1 cellular context compared by ENCODE assay signal in the genomic region with DNA sequence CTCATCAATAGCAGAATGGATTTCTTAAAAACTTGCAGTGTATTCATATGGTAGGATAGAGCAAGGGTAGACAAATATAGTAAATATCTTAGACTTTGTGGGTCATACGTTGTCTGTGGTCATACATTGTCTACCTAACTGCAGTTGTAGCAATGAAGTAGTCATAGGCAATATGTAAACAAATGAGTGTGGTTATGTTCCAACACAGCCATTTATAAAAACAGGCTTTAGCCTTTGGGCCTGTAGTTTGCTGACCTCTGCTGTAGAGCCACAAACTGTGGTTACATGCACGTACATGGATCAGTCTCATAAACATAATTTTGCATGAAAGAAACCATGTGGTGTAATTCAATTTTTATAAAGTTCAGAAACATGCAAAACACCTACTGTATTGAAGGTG.
TF ChIP-seq lines count a peak whose summit lies in the region.

No MANE protein-coding gene starts in this region.

TF ChIP-seq in GM23338, 12 proteins besides CTCF, POLR2A, EP300 and RAD21 (continued from another document):
- TF ChIP-seq, protein P1, sequence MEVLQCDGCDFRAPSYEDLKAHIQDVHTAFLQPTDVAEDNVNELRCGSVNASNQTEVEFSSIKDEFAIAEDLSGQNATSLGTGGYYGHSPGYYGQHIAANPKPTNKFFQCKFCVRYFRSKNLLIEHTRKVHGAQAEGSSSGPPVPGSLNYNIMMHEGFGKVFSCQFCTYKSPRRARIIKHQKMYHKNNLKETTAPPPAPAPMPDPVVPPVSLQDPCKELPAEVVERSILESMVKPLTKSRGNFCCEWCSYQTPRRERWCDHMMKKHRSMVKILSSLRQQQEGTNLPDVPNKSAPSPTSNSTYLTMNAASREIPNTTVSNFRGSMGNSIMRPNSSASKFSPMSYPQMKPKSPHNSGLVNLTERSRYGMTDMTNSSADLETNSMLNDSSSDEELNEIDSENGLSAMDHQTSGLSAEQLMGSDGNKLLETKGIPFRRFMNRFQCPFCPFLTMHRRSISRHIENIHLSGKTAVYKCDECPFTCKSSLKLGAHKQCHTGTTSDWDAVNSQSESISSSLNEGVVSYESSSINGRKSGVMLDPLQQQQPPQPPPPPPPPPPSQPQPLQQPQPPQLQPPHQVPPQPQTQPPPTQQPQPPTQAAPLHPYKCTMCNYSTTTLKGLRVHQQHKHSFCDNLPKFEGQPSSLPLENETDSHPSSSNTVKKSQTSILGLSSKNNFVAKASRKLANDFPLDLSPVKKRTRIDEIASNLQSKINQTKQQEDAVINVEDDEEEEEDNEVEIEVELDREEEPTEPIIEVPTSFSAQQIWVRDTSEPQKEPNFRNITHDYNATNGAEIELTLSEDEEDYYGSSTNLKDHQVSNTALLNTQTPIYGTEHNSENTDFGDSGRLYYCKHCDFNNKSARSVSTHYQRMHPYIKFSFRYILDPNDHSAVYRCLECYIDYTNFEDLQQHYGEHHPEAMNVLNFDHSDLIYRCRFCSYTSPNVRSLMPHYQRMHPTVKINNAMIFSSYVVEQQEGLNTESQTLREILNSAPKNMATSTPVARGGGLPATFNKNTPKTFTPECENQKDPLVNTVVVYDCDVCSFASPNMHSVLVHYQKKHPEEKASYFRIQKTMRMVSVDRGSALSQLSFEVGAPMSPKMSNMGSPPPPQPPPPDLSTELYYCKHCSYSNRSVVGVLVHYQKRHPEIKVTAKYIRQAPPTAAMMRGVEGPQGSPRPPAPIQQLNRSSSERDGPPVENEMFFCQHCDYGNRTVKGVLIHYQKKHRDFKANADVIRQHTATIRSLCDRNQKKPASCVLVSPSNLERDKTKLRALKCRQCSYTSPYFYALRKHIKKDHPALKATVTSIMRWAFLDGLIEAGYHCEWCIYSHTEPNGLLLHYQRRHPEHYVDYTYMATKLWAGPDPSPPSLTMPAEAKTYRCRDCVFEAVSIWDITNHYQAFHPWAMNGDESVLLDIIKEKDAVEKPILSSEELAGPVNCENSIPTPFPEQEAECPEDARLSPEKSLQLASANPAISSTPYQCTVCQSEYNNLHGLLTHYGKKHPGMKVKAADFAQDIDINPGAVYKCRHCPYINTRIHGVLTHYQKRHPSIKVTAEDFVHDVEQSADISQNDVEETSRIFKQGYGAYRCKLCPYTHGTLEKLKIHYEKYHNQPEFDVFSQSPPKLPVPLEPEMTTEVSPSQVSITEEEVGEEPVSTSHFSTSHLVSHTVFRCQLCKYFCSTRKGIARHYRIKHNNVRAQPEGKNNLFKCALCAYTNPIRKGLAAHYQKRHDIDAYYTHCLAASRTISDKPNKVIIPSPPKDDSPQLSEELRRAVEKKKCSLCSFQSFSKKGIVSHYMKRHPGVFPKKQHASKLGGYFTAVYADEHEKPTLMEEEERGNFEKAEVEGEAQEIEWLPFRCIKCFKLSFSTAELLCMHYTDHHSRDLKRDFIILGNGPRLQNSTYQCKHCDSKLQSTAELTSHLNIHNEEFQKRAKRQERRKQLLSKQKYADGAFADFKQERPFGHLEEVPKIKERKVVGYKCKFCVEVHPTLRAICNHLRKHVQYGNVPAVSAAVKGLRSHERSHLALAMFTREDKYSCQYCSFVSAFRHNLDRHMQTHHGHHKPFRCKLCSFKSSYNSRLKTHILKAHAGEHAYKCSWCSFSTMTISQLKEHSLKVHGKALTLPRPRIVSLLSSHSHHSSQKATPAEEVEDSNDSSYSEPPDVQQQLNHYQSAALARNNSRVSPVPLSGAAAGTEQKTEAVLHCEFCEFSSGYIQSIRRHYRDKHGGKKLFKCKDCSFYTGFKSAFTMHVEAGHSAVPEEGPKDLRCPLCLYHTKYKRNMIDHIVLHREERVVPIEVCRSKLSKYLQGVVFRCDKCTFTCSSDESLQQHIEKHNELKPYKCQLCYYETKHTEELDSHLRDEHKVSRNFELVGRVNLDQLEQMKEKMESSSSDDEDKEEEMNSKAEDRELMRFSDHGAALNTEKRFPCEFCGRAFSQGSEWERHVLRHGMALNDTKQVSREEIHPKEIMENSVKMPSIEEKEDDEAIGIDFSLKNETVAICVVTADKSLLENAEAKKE (CRISPR knock-in tag; IDR thresholded peaks at IDR 0.05): no peak
- TF ChIP-seq EZH2phosphoT487 (IDR thresholded peaks at IDR 0.05; ENCODE audit: unreplicated experiment): no peak
- no peak for TF ChIP-seq JUNB (IDR thresholded peaks at IDR 0.05; ENCODE audit: unreplicated experiment)
